14 cellular contexts compared by ENCODE assay signal in genomic region chrX:131791608-131792355, GRCh38.
DNase-seq lines count a peak whose midpoint lies in the region; TF ChIP-seq lines count a peak whose summit lies in the region.
"Had no signal": no experiment of that assay in that cellular context is flagged by ENCODE, and none has a peak within 500 bp of the region (broad histone marks: within the 10 kb centered on the region; RNA-seq: fewer than 3 reads in every experiment).

No MANE protein-coding gene starts in this region.

- H3K4me1 ChIP-seq in esophagus squamous epithelium: peaks cover 0 to 8% (median 0%) of the 10 kb centered on the region in 3 donors
- H3K4me1 ChIP-seq: left ventricle myocardium inferior, tibial nerve had no signal

- no peak for TF ChIP-seq POLR2A in esophagus squamous epithelium (IDR thresholded peaks at IDR 0.05)

- peaks cover 4% of the 10 kb centered on the region for H3K9me3 Mint-ChIP-seq in progenitor cell of endocrine pancreas (ENCODE audit: low read depth)
- H3K9me3 Mint-ChIP-seq: activated CD8-positive, alpha-beta T cell treated with anti-CD3 and anti-CD28 coated beads for 36 hours had no signal

- DNase-seq in DMS 273 (lab: John Stamatoyannopoulos, UW; ENCODE audit: unreplicated experiment) (peak; percentile 78), DMS 273 treated with DMSO at 0.1 percent for 48 hours (lab: John Stamatoyannopoulos, UW) (no peak), NCI-H460 (ENCODE audit: extremely low read depth, low read depth) (peak; percentile 44), coronary artery (ENCODE audit: low spot score) (no peak), progenitor cell of endocrine pancreas (ENCODE audit: low spot score, unreplicated experiment) (no peak), ecto neural progenitor cell (ENCODE audit: low spot score) (no peak), esophagus squamous epithelium (lab: John Stamatoyannopoulos, UW) (no peak)
- DNase-seq in activated CD4-positive, alpha-beta T cell treated with anti-CD3 and anti-CD28 coated beads, Interleukin-2, amount 50 U/mL, for 48 hours: no peak
- DNase-seq: activated CD8-positive, alpha-beta T cell treated with anti-CD3 and anti-CD28 coated beads for 36 hours; left ventricle myocardium inferior; OCI-M1 had no signal

- H3K27me3 Mint-ChIP-seq in progenitor cell of endocrine pancreas: no peaks in the 10 kb centered on the region
- H3K27me3 Mint-ChIP-seq: activated CD8-positive, alpha-beta T cell treated with anti-CD3 and anti-CD28 coated beads for 36 hours had no signal

- peak overlapping the region; percentile 63 for H3K27ac Mint-ChIP-seq in progenitor cell of endocrine pancreas
- H3K27ac Mint-ChIP-seq: activated CD8-positive, alpha-beta T cell treated with anti-CD3 and anti-CD28 coated beads for 36 hours had no signal

- intact Hi-C loops in esophagus squamous epithelium (cut with DNase I): no loop called here

- H3K27me3 ChIP-seq in esophagus squamous epithelium: no peaks in the 10 kb centered on the region
- H3K27me3 ChIP-seq: neutrophil had no signal

- H3K36me3 Mint-ChIP-seq in progenitor cell of endocrine pancreas (ENCODE audit: insufficient read depth): peaks cover 52% of the 10 kb centered on the region

- H3K27ac ChIP-seq in coronary artery: no peak overlapping the region
- H3K27ac ChIP-seq in esophagus squamous epithelium: no peak overlapping the region
- H3K27ac ChIP-seq: KMS-11, left ventricle myocardium inferior, neutrophil had no signal

- H3K4me3 ChIP-seq in coronary artery (peak overlapping the region; percentile 67), esophagus squamous epithelium (peak overlapping the region in 2 of 4 donors; percentile 44 to 60)

- H3K36me3 ChIP-seq in esophagus squamous epithelium: no peaks in the 10 kb centered on the region
- H3K36me3 ChIP-seq: left ventricle myocardium inferior, neutrophil had no signal

- WGBS in esophagus squamous epithelium, 2 donors: 53 to 82% methylated on average over 8 to 9 of the region's 9 CpGs

- TF ChIP-seq CTCF in coronary artery (IDR thresholded peaks at IDR 0.05): no peak
- TF ChIP-seq CTCF in progenitor cell of endocrine pancreas (IDR thresholded peaks at IDR 0.05; ENCODE audit: unreplicated experiment): no peak
- TF ChIP-seq CTCF in esophagus squamous epithelium (IDR thresholded peaks at IDR 0.05): no peak

- no peaks in the 10 kb centered on the region for H3K9me3 ChIP-seq in esophagus squamous epithelium
- H3K9me3 ChIP-seq: left ventricle myocardium inferior, neutrophil, tibial nerve had no signal

- no peak overlapping the region for H3K4me3 Mint-ChIP-seq in progenitor cell of endocrine pancreas (ENCODE audit: low read depth)
- H3K4me3 Mint-ChIP-seq: activated CD8-positive, alpha-beta T cell treated with anti-CD3 and anti-CD28 coated beads for 36 hours had no signal

- no peaks in the 10 kb centered on the region for H3K4me1 Mint-ChIP-seq in progenitor cell of endocrine pancreas (ENCODE audit: low read depth)

Comparison
In these comparisons a context has a peak if more than half of its experiments do, and no peak if none do; other contexts are left out.
1. DNase-seq: peak in DMS 273 (single experiment) and NCI-H460 (single experiment); none in DMS 273 treated with DMSO at 0.1 percent for 48 hours (single experiment), coronary artery (single experiment), progenitor cell of endocrine pancreas (single experiment), ecto neural progenitor cell (single experiment), activated CD4-positive, alpha-beta T cell treated with anti-CD3 and anti-CD28 coated beads, Interleukin-2, amount 50 U/mL, for 48 hours (0 of 2) and esophagus squamous epithelium (single experiment).